Comparison of ENCODE assay signal across 8 cellular contexts in genomic region chr6:166627875-166628849, GRCh38. TPM values are rescaled to one million over a fixed set of nuclear protein-coding genes. Genes with fewer than 3 reads are reported as not detected.
DNase-seq lines count a peak whose midpoint lies in the region; ATAC-seq and TF ChIP-seq lines count a peak whose summit lies in the region.

No MANE protein-coding gene starts in this region.

- H3K4me3 ChIP-seq in SJSA1: peak overlapping the region; percentile 45

- 0 out of 2 replicates have a peak, but pooled peaks cover 4% of the 10 kb centered on the region for H3K36me3 ChIP-seq in SJSA1

- no peaks in the 10 kb centered on the region for H3K36me3 Mint-ChIP-seq in activated naive CD4-positive, alpha-beta T cell treated with anti-CD3 and anti-CD28 coated beads, Interleukin-2, amount 50 U/mL, for 72 hours

- peak overlapping the region; percentile 56 for H3K27ac ChIP-seq in SJSA1

- H3K27me3 ChIP-seq in SJSA1 (replicated peaks): no peaks in the 10 kb centered on the region

- DNase-seq in DMS79 (lab: John Stamatoyannopoulos, UW) (peak; percentile 51), SJSA1 (ENCODE audit: low read depth in 1 of 2, low spot score in 2 of 2) (peak; percentile 69 to 91), cardiac septum (ENCODE audit: low spot score) (peak; percentile 90), posterior cingulate gyrus (peak in 9 of 10 donors; percentile 43 to 95 (median 62)), NCI-H1694 treated with DMSO at 0.1 percent for 48 hours (lab: John Stamatoyannopoulos, UW) (no peak)
- peak; percentile 44 to 70 for DNase-seq in activated naive CD4-positive, alpha-beta T cell treated with anti-CD3 and anti-CD28 coated beads, Interleukin-2, amount 50 U/mL, for 72 hours (ENCODE audit: low spot score in 2 of 2)

- no peaks in the 10 kb centered on the region for H3K9me3 ChIP-seq in SJSA1 (replicated peaks)

- TF ChIP-seq EP300 in Ishikawa (IDR thresholded peaks at IDR 0.05; ENCODE audit: borderline replicate concordance): no peak

- H3K9me3 Mint-ChIP-seq in activated naive CD4-positive, alpha-beta T cell treated with anti-CD3 and anti-CD28 coated beads, Interleukin-2, amount 50 U/mL, for 72 hours: no peaks in the 10 kb centered on the region

- H3K4me1 ChIP-seq in SJSA1 (replicated peaks): peaks cover 25% of the 10 kb centered on the region

- TF ChIP-seq RAD21 in Ishikawa (IDR thresholded peaks at IDR 0.05; ENCODE audit: low read depth): no peak

- ATAC-seq in GM21717 (IDR thresholded peaks at IDR 0.05; ENCODE audit: unreplicated experiment): peak; percentile 31
- ATAC-seq in activated naive CD4-positive, alpha-beta T cell treated with anti-CD3 and anti-CD28 coated beads, Interleukin-2, amount 50 U/mL, for 72 hours: peak; percentile 12 to 38

- intact Hi-C loops in cardiac septum (cut with DNase I) (loop anchor here (2.0 kb wide), 1 partner anchor 71 kb away; no protein-coding TSS in a partner anchor), posterior cingulate gyrus (cut with DNase I) (loop anchor here (5.0 to 10.0 kb wide), 3 partner anchors 183 to 246 kb away; partner anchors contain the start of gene MPC1)

- peak overlapping the region in 1 of 2 donors; percentile 50 for H3K27ac Mint-ChIP-seq in activated naive CD4-positive, alpha-beta T cell treated with anti-CD3 and anti-CD28 coated beads, Interleukin-2, amount 50 U/mL, for 72 hours

TF ChIP-seq in Ishikawa, 13 proteins besides CTCF, POLR2A, EP300 and RAD21:
- TF ChIP-seq, protein P1, sequence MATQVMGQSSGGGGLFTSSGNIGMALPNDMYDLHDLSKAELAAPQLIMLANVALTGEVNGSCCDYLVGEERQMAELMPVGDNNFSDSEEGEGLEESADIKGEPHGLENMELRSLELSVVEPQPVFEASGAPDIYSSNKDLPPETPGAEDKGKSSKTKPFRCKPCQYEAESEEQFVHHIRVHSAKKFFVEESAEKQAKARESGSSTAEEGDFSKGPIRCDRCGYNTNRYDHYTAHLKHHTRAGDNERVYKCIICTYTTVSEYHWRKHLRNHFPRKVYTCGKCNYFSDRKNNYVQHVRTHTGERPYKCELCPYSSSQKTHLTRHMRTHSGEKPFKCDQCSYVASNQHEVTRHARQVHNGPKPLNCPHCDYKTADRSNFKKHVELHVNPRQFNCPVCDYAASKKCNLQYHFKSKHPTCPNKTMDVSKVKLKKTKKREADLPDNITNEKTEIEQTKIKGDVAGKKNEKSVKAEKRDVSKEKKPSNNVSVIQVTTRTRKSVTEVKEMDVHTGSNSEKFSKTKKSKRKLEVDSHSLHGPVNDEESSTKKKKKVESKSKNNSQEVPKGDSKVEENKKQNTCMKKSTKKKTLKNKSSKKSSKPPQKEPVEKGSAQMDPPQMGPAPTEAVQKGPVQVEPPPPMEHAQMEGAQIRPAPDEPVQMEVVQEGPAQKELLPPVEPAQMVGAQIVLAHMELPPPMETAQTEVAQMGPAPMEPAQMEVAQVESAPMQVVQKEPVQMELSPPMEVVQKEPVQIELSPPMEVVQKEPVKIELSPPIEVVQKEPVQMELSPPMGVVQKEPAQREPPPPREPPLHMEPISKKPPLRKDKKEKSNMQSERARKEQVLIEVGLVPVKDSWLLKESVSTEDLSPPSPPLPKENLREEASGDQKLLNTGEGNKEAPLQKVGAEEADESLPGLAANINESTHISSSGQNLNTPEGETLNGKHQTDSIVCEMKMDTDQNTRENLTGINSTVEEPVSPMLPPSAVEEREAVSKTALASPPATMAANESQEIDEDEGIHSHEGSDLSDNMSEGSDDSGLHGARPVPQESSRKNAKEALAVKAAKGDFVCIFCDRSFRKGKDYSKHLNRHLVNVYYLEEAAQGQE (IDR thresholded peaks at IDR 0.05; ENCODE audit: low read depth): 0 out of 2 replicates have a peak, but pooled peaks have one; percentile 1
- TF ChIP-seq TCF12 (IDR thresholded peaks at IDR 0.05; ENCODE audit: low read depth) (0 out of 2 replicates have a peak, but pooled peaks have one; percentile 39), NFIC (IDR thresholded peaks at IDR 0.05) (no peak), MAX (IDR thresholded peaks at IDR 0.05) (peak; percentile 60)

RNA-seq across cellular contexts. Expression of gene RPS6KA2, which starts 1.1 kb away (rescaled TPM):
- 15.6 and 16.2 TPM in 2 replicates for total RNA-seq in SJSA1 (2014; rRNA removed; shearing (Covaris generic))
- total RNA-seq in activated naive CD4-positive, alpha-beta T cell treated with anti-CD3 and anti-CD28 coated beads, Interleukin-2, amount 50 U/mL, for 72 hours: 1 to 10 TPM; 2.9 to 4.0 TPM
- 103 TPM for total RNA-seq in cardiac septum

RNA-seq across cellular contexts. Expression of gene RAMACL, which starts 41.7 kb away (rescaled TPM):
- total RNA-seq in SJSA1 (2014; rRNA removed; shearing (Covaris generic)): 0.24 and 0.50 TPM in 2 replicates
- 1 to 10 TPM in 1 of 2 donors, under 1 TPM in 1; 0.52 to 1.2 TPM for total RNA-seq in activated naive CD4-positive, alpha-beta T cell treated with anti-CD3 and anti-CD28 coated beads, Interleukin-2, amount 50 U/mL, for 72 hours
- total RNA-seq in cardiac septum: 1.4 TPM
